In the genomic region with DNA sequence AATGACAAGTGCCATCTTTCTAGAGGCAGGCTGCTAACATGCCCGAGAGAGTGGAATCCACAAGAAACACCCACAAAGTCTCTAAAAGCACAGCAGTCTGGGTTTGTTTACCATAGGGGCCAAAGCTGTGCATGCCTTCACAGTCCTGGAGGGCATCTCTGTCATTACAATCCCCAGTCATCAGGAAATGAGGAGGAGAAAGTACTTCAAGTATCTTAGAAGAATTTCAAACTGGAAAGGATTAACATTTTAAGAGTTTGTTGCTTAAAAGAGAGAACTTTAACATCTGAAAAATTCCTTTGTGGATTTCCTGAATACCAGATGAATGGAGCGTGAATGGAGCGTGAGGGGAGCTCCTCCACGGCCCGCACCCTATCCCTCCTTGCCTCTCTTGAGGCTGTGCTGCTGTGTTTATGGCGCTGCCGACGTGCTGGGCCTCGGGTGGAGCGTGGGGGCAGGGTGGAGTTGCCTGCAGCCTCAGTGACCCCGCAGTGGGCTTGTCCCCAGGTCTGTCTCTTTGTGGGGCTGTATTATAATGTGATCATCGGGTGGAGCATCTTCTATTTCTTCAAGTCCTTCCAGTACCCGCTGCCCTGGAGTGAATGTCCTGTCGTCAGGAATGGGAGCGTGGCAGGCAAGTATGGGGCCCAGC, we compare ENCODE assay signal across 1 cellular context.
TF ChIP-seq lines count a peak whose summit lies in the region.

No MANE protein-coding gene starts in this region.

TF ChIP-seq in IMR-90, 13 proteins besides CTCF, POLR2A, EP300 and RAD21:
- TF ChIP-seq MXI1 (IDR thresholded peaks at IDR 0.05; ENCODE audit: borderline replicate concordance, low read depth, low read length) (no peak), FOS (IDR thresholded peaks at IDR 0.05; ENCODE audit: low read depth, low read length) (no peak), BHLHE40 (IDR thresholded peaks at IDR 0.05; ENCODE audit: low read depth, low read length) (no peak)
- TF ChIP-seq, protein P1, sequence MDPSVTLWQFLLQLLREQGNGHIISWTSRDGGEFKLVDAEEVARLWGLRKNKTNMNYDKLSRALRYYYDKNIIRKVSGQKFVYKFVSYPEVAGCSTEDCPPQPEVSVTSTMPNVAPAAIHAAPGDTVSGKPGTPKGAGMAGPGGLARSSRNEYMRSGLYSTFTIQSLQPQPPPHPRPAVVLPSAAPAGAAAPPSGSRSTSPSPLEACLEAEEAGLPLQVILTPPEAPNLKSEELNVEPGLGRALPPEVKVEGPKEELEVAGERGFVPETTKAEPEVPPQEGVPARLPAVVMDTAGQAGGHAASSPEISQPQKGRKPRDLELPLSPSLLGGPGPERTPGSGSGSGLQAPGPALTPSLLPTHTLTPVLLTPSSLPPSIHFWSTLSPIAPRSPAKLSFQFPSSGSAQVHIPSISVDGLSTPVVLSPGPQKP (IDR thresholded peaks at IDR 0.05; ENCODE audit: borderline replicate concordance, low read depth, low read length): no peak
